8 cellular contexts compared by ENCODE assay signal in genomic region chr1:241519308-241520079, GRCh38. TPM values are rescaled to one million over a fixed set of nuclear protein-coding genes. Genes with fewer than 3 reads are reported as not detected.
DNase-seq lines count a peak whose midpoint lies in the region; ATAC-seq and TF ChIP-seq lines count a peak whose summit lies in the region.

FH (minus strand) TSS chr1:241519755; CDS start chr1:241519722, 33 bp downstream.

- H3K27me3 Mint-ChIP-seq in Calu3 (ENCODE audit: unreplicated experiment) (no peaks in the 10 kb centered on the region), endothelial cell (ENCODE audit: unreplicated experiment) (no peaks in the 10 kb centered on the region), mesothelial cell of epicardium (ENCODE audit: low read depth) (peaks cover 27% of the 10 kb centered on the region)

- under 1% methylated on average over 69 of the region's 70 CpGs for WGBS in HUES64

- H4K20me1 ChIP-seq in OCI-LY1 (ENCODE audit: insufficient read depth, low read length): no peaks in the 10 kb centered on the region

- H3K27ac ChIP-seq in HUES64 (ENCODE audit: low read depth, low read length): peak within 1 kb of the TSS; percentile 52; the same call in 1 of the 2 replicates
- H3K27ac ChIP-seq in OCI-LY1 (ENCODE audit: low read depth, low read length, poor library complexity, severe bottlenecking): no peak within 1 kb of the TSS

- H3K36me3 Mint-ChIP-seq in Calu3 (ENCODE audit: insufficient read depth, unreplicated experiment) (peaks cover 4% of the 10 kb centered on the region), endothelial cell (ENCODE audit: low read depth, unreplicated experiment) (no peaks in the 10 kb centered on the region), mesothelial cell of epicardium (peaks cover 13% of the 10 kb centered on the region)

- intact Hi-C loops in Calu3 (cut with micrococcal nuclease; ENCODE audit: unreplicated experiment): no loop called here

- H3K36me3 ChIP-seq in HUES64 (ENCODE audit: insufficient read depth, low read length) (peaks cover 19% of the 10 kb centered on the region), OCI-LY1 (ENCODE audit: insufficient read depth, low read length) (0 out of 2 replicates have a peak, but pooled peaks cover 5% of the 10 kb centered on the region)

- 0 out of 2 replicates have a peak, but pooled peaks cover 3% of the 10 kb centered on the region for H3K79me2 ChIP-seq in OCI-LY1 (ENCODE audit: insufficient read depth, low read length)

- H3K9me2 ChIP-seq in OCI-LY1 (ENCODE audit: low read depth, low read length): no peaks in the 10 kb centered on the region

- DNase-seq in Calu3 (peak; percentile 96), endothelial cell (ENCODE audit: low spot score) (peak; percentile 86), mesothelial cell of epicardium (ENCODE audit: low spot score in 2 of 2, unreplicated experiment in 2 of 2) (peak; percentile 86 to 92)
- DNase-seq in activated CD8-positive, alpha-beta memory T cell treated with anti-CD3 and anti-CD28 coated beads, Interleukin-2, amount 50 U/mL, for 4 hours: peak; percentile 93
- peak; percentile 85 to 89 for DNase-seq in stimulated activated CD8-positive, alpha-beta memory T cell treated with anti-CD3 and anti-CD28 coated beads, Interleukin-15, amount 100 ng/mL, for 48 hours (ENCODE audit: low read depth in 2 of 2)

- peak; percentile 98 for ATAC-seq in GM21447 (IDR thresholded peaks at IDR 0.05; ENCODE audit: unreplicated experiment)

- H3K4me1 ChIP-seq in HUES64 (ENCODE audit: insufficient read depth, low read length) (peaks cover 17% of the 10 kb centered on the region), OCI-LY1 (ENCODE audit: insufficient read depth, low read length, severe bottlenecking) (peaks cover 18% of the 10 kb centered on the region)

- H3K9ac ChIP-seq in HUES64 (ENCODE audit: low read depth, low read length): peak within 1 kb of the TSS; percentile 73
- H3K9ac ChIP-seq in OCI-LY1 (ENCODE audit: low read length): peak within 1 kb of the TSS; percentile 67

- H3K27ac Mint-ChIP-seq in Calu3 (ENCODE audit: unreplicated experiment): peak within 1 kb of the TSS; percentile 48
- peak within 1 kb of the TSS; percentile 85 for H3K27ac Mint-ChIP-seq in endothelial cell (ENCODE audit: unreplicated experiment)
- H3K27ac Mint-ChIP-seq in mesothelial cell of epicardium: peak within 1 kb of the TSS; percentile 57

- H3K9me3 Mint-ChIP-seq in Calu3 (ENCODE audit: low read depth, unreplicated experiment) (no peaks in the 10 kb centered on the region), endothelial cell (ENCODE audit: unreplicated experiment) (no peaks in the 10 kb centered on the region), mesothelial cell of epicardium (no peaks in the 10 kb centered on the region)

- H3K4me2 ChIP-seq in OCI-LY1 (ENCODE audit: low read length): peak within 1 kb of the TSS; percentile 91

- H3K27me3 ChIP-seq in HUES64 (ENCODE audit: insufficient read depth, low read length) (peaks cover 24% of the 10 kb centered on the region), OCI-LY1 (ENCODE audit: insufficient read depth, low read length) (no peaks in the 10 kb centered on the region)

- no peaks in the 10 kb centered on the region for H3K4me1 Mint-ChIP-seq in Calu3 (ENCODE audit: low read depth, unreplicated experiment)
- peaks cover 13% of the 10 kb centered on the region for H3K4me1 Mint-ChIP-seq in endothelial cell (ENCODE audit: unreplicated experiment)
- peaks cover 10% of the 10 kb centered on the region for H3K4me1 Mint-ChIP-seq in mesothelial cell of epicardium

- H3K4me3 ChIP-seq in HUES64 (ENCODE audit: low read length) (peak within 1 kb of the TSS; percentile 85), OCI-LY1 (ENCODE audit: low read depth, low read length, poor library complexity, severe bottlenecking) (peak within 1 kb of the TSS; percentile 70)

- CTCF ChIA-PET in Calu3 (lab: Charles Lee): interaction anchor here (1.4 to 1.9 kb wide), 2 partner anchors 91 to 108 kb away, joined by 3 to 4 read pairs; no protein-coding TSS in a partner anchor

- H3K9me3 ChIP-seq in HUES64 (ENCODE audit: insufficient read depth, low read depth, low read length): no peaks in the 10 kb centered on the region
- H3K9me3 ChIP-seq in OCI-LY1 (ENCODE audit: low read length): no peaks in the 10 kb centered on the region

- TF ChIP-seq CTCF in Calu3 (IDR thresholded peaks at IDR 0.05; ENCODE audit: unreplicated experiment) (no peak), OCI-LY1 (IDR thresholded peaks at IDR 0.05; ENCODE audit: low read length) (no peak), endothelial cell (IDR thresholded peaks at IDR 0.05; ENCODE audit: unreplicated experiment) (no peak), mesothelial cell of epicardium (IDR thresholded peaks at IDR 0.05; ENCODE audit: unreplicated experiment) (no peak)

- peak within 1 kb of the TSS; percentile 32 for H2AFZ ChIP-seq in OCI-LY1 (ENCODE audit: low read length)

- BruUV-seq in Calu3 (replicated peaks; lab: Mats Ljungman, UMichigan): no TSS peak

- H3K4me3 Mint-ChIP-seq in Calu3 (ENCODE audit: low read depth, unreplicated experiment): no peak within 1 kb of the TSS
- H3K4me3 Mint-ChIP-seq in endothelial cell (ENCODE audit: unreplicated experiment): peak within 1 kb of the TSS; percentile 95
- peak within 1 kb of the TSS; percentile 82 for H3K4me3 Mint-ChIP-seq in mesothelial cell of epicardium

- H3F3A ChIP-seq in OCI-LY1 (ENCODE audit: insufficient read depth, low read length): no peaks in the 10 kb centered on the region

RNA-seq across cellular contexts. Expression of gene FH, which starts in this region (rescaled TPM):
- total RNA-seq in Calu3 (2022): 82.6 and 112 TPM in 2 replicates
- polyA plus RNA-seq in HUES64 (2013, experiment 1 of 2): 52.8 TPM
- 56.6 TPM for polyA plus RNA-seq in HUES64 (2013, experiment 2 of 2)
- total RNA-seq in endothelial cell (ENCODE audit: unreplicated experiment): 55.9 TPM
- total RNA-seq in mesothelial cell of epicardium: 50.0 to 51.5 TPM (median 50.2 TPM) in 3 replicates
